Comparison of ENCODE assay signal across 8 cellular contexts in genomic region chr10:70887804-70888800, GRCh38. TPM values are rescaled to one million over a fixed set of nuclear protein-coding genes. Genes with fewer than 3 reads are reported as not detected.
A peak's percentile ranks its signal among the peaks of the same experiment; 100 is the strongest.
DNase-seq lines count a peak whose midpoint lies in the region; ATAC-seq, FAIRE-seq and TF ChIP-seq lines count a peak whose summit lies in the region.

PCBD1 (minus strand) TSS chr10:70888565; CDS start chr10:70888533, 32 bp downstream.

- peaks cover 9% of the 10 kb centered on the region for H3K36me3 Mint-ChIP-seq in CD4-positive, alpha-beta T cell (ENCODE audit: low read depth)

- POLR2A ChIA-PET in CD4-positive, alpha-beta T cell (lab: Charles Lee): interaction anchor here (1.7 kb wide), 1 partner anchor 71 kb away, joined by 9 read pairs; no protein-coding TSS in a partner anchor

- peaks cover 11% of the 10 kb centered on the region for H3K4me1 Mint-ChIP-seq in CD4-positive, alpha-beta T cell (ENCODE audit: low read depth)

- no peaks in the 10 kb centered on the region for H3K9me3 Mint-ChIP-seq in CD4-positive, alpha-beta T cell

- CTCF ChIA-PET in CD4-positive, alpha-beta T cell (lab: Charles Lee): interaction anchor here (1.0 to 1.6 kb wide), 2 partner anchors 11 to 72 kb away, joined by 3 to 4 read pairs; partner anchors contain the start of gene SGPL1

- H3K9me3 ChIP-seq in CD4-positive, alpha-beta T cell (ENCODE audit: control insufficient read depth, low read length): no peaks in the 10 kb centered on the region
- H3K9me3 ChIP-seq in neutrophil: no peaks in the 10 kb centered on the region

- H3K27ac Mint-ChIP-seq in CD4-positive, alpha-beta T cell: peak within 1 kb of the TSS; percentile 77

- ATAC-seq in CD4-positive, alpha-beta T cell (ENCODE audit: poor library complexity): peak; percentile 92
- ATAC-seq in GM19351 (IDR thresholded peaks at IDR 0.05; ENCODE audit: unreplicated experiment): peak; percentile 74
- ATAC-seq in HG03565 (IDR thresholded peaks at IDR 0.05; ENCODE audit: unreplicated experiment): peak; percentile 61

- TF ChIP-seq CTCF in CD4-positive, alpha-beta T cell (IDR thresholded peaks at IDR 0.05): no peak
- TF ChIP-seq CTCF in neutrophil (IDR thresholded peaks at IDR 0.05): no peak

- H3K36me3 ChIP-seq in neutrophil: no peaks in the 10 kb centered on the region

- no peaks in the 10 kb centered on the region for H3K27me3 ChIP-seq in CD4-positive, alpha-beta T cell (ENCODE audit: control insufficient read depth, insufficient read depth, low read length)
- H3K27me3 ChIP-seq in neutrophil: peaks cover 11% of the 10 kb centered on the region

- no peak for FAIRE-seq in frontal cortex (lab: Jason Lieb, UNC)

- H3K27ac ChIP-seq in CD4-positive, alpha-beta T cell (ENCODE audit: low read depth, low read length): peak within 1 kb of the TSS; percentile 49
- no peak within 1 kb of the TSS for H3K27ac ChIP-seq in neutrophil
- peak within 1 kb of the TSS; percentile 82 for H3K27ac ChIP-seq in substantia nigra (ENCODE audit: low read depth, low read length, poor library complexity, severe bottlenecking)

- peak within 1 kb of the TSS; percentile 53 to 63 for H3K4me3 ChIP-seq in neutrophil (ENCODE audit: low read depth in 1 of 2, low read length in 1 of 2)

- no peaks in the 10 kb centered on the region for H3K27me3 Mint-ChIP-seq in CD4-positive, alpha-beta T cell

- peaks cover 11 to 14% of the 10 kb centered on the region in 2 experiments for H3K4me1 ChIP-seq in neutrophil (ENCODE audit: control insufficient read depth in 1 of 2, insufficient read depth in 1 of 2, low read depth in 1 of 2, low read length in 1 of 2)

- intact Hi-C loops in CD4-positive, alpha-beta T cell (cut with DNase I, micrococcal nuclease): loop anchor here in 1 of 2 experiments (5.0 kb wide), 1 partner anchor 656 kb away; the partner anchor contains the start of gene PPA1

- peak; percentile 43 to 72 (median 58) for DNase-seq in CD4-positive, alpha-beta T cell
- peak; percentile 61 for DNase-seq in RPMI7951 (ENCODE audit: low read depth)
- DNase-seq in activated gamma-delta T cell treated with Interleukin-2 at 50 U/mL for 16 hours: peak; percentile 72
- DNase-seq in frontal cortex (ENCODE audit: low spot score in 2 of 2): peak; percentile 70 to 81
- DNase-seq in substantia nigra (lab: John Stamatoyannopoulos, UW): peak in 41 of 49 donors; percentile 26 to 91 (median 53)

- H3K4me3 Mint-ChIP-seq in CD4-positive, alpha-beta T cell: peak within 1 kb of the TSS; percentile 89

RNA-seq across cellular contexts. Expression of gene PCBD1, which starts in this region (rescaled TPM):
- 1 to 10 TPM; 4.7 to 4.8 TPM for total RNA-seq in CD4-positive, alpha-beta T cell
- 71.6 and 73.9 TPM in 2 replicates for total RNA-seq in RPMI7951 (2014; rRNA removed; shearing (Covaris generic))
- 12.2 TPM for total RNA-seq in frontal cortex
